Comparison of ENCODE assay signal across 11 cellular contexts in the genomic region with DNA sequence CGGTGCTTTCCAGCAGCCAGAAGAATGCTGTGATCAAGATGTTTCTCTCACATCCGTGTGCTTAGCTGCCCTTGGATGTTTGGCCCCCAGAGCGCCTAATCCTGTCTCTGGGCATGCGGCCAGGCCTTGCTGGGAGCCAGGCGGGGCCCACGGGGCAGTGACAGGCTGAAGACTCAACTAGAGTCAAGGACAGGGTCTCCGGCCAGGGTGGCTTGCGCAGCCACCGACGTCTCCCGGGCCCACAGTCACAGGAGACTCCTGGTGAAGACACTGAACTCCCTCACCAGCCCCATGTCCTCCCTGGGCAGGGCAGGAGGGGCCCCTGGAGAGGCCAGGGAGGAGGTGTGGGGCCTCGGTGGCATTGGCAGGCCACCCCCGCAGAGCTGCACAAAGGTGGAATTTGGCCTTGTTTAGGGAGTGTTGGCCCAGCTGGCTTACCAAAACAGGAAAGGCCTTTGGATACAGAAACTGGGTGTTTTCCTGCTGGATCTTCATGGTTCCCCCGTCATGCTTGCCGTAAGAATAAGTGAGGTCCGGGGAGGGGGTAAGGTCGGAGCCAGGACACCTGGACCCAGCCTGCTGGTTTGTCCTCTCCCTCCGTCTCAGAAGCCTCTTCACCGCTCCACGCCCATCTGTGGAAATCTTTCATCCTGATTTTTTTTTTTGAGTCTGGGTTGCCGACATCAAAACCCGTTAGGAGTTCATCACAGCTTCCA. TPM values are rescaled to one million over a fixed set of nuclear protein-coding genes. Genes with fewer than 3 reads are reported as not detected.
DNase-seq lines count a peak whose midpoint lies in the region; ATAC-seq and TF ChIP-seq lines count a peak whose summit lies in the region.
"Had no signal": no experiment of that assay in that cellular context is flagged by ENCODE, and none has a peak within 500 bp of the region (broad histone marks: within the 10 kb centered on the region; RNA-seq: fewer than 3 reads in every experiment).

No MANE protein-coding gene starts in this region.

- H3K4me3 ChIP-seq in uterus (no peak overlapping the region), Caco-2 (ENCODE audit: low read depth, low read length) (no peak overlapping the region)
- H3K4me3 ChIP-seq: skin epidermis had no signal

- no TSS peak for BruUV-seq in Caco-2 (replicated peaks; lab: Mats Ljungman, UMichigan)

- intact Hi-C loops in Right ventricle myocardium inferior (cut with DNase I): no loop called here
- intact Hi-C loops in uterus (cut with DNase I; ENCODE audit: low total_unique reads): no loop called here
- intact Hi-C loops in Caco-2 (cut with micrococcal nuclease; ENCODE audit: unreplicated experiment): no loop called here

- ATAC-seq in Right ventricle myocardium inferior: peak; percentile 78

- H3K36me3 ChIP-seq in uterus: no peaks in the 10 kb centered on the region
- no peaks in the 10 kb centered on the region for H3K36me3 ChIP-seq in Caco-2 (ENCODE audit: control insufficient read depth, insufficient read depth, low read length)

- H3K9me3 Mint-ChIP-seq in nephron progenitor cell (no peaks in the 10 kb centered on the region), Caco-2 (ENCODE audit: unreplicated experiment) (no peaks in the 10 kb centered on the region)

- DNase-seq in amniotic epithelial cell (ENCODE audit: low read depth) (peak; percentile 70), Right ventricle myocardium inferior (ENCODE audit: missing footprints) (peak; percentile 87), nephron progenitor cell (no peak), uterus (no peak), islet precursor cell (no peak), NCI-H1930 (lab: John Stamatoyannopoulos, UW) (no peak), Caco-2 (no peak)
- DNase-seq: activated CD4-positive, CD25-positive, alpha-beta regulatory T cell treated with anti-CD3 and anti-CD28 coated beads, Interleukin-2, amount 50 U/mL, for 72 hours; DMS79; mesenchymal stem cell had no signal

- H3K27me3 Mint-ChIP-seq in nephron progenitor cell (ENCODE audit: low read depth, poor library complexity) (peaks cover 5% of the 10 kb centered on the region), Caco-2 (ENCODE audit: insufficient read depth, unreplicated experiment) (no peaks in the 10 kb centered on the region)

- no peak for TF ChIP-seq POLR2A in uterus (IDR thresholded peaks at IDR 0.05)

- H3K36me3 Mint-ChIP-seq in nephron progenitor cell (ENCODE audit: low read depth) (peaks cover 51% of the 10 kb centered on the region), Caco-2 (ENCODE audit: insufficient read depth, unreplicated experiment) (peaks cover 52% of the 10 kb centered on the region)

- CTCF ChIA-PET in Caco-2 (lab: Charles Lee): interaction anchor here (1.5 kb wide), 1 partner anchor 129 kb away, joined by 3 read pairs; no protein-coding TSS in a partner anchor

- H3K4me1 Mint-ChIP-seq in nephron progenitor cell (peaks cover 22% of the 10 kb centered on the region), Caco-2 (ENCODE audit: low read depth, unreplicated experiment) (no peaks in the 10 kb centered on the region)

- H3K27me3 ChIP-seq in uterus (no peaks in the 10 kb centered on the region), Caco-2 (replicated peaks; ENCODE audit: control insufficient read depth, insufficient read depth, low read length) (no peaks in the 10 kb centered on the region)

- TF ChIP-seq CTCF in nephron progenitor cell (IDR thresholded peaks at IDR 0.05) (no peak), uterus (IDR thresholded peaks at IDR 0.05) (no peak), Caco-2 (IDR thresholded peaks at IDR 0.05; ENCODE audit: insufficient read depth in 1 of 2, low read depth in 1 of 2, low read length in 1 of 2, severe bottlenecking in 1 of 2, unreplicated experiment in 1 of 2) (no peak)

- H3K27ac Mint-ChIP-seq in nephron progenitor cell (peak overlapping the region; percentile 60), Caco-2 (ENCODE audit: unreplicated experiment) (no peak overlapping the region)

- H3K9me3 ChIP-seq in uterus (no peaks in the 10 kb centered on the region), Caco-2 (no peaks in the 10 kb centered on the region)

- H3K4me3 Mint-ChIP-seq in nephron progenitor cell (no peak overlapping the region), Caco-2 (ENCODE audit: unreplicated experiment) (no peak overlapping the region)

- peak overlapping the region; percentile 12 to 23 for H3K27ac ChIP-seq in uterus

- H3K4me1 ChIP-seq in uterus (no peaks in the 10 kb centered on the region), Caco-2 (no peaks in the 10 kb centered on the region)

- POLR2A ChIA-PET in Caco-2 (lab: Charles Lee): no interaction called here

RNA-seq across cellular contexts. Expression of a gene that starts 10.0 kb away (rescaled TPM):
- total RNA-seq in Right ventricle myocardium inferior (443 TPM), uterus (10 to 100 TPM; 39.2 to 65.5 (median 42.1) TPM), Caco-2 (2022) (111 and 114 TPM in 2 replicates)

RNA-seq across cellular contexts. Expression of a gene that starts 27.6 kb away (rescaled TPM):
- total RNA-seq in Right ventricle myocardium inferior (85.8 TPM), uterus (10 to 100 TPM in 2 of 4 donors, 1 to 10 TPM in 2; 3.3 to 14.4 (median 8.4) TPM), Caco-2 (2022) (67.3 and 75.7 TPM in 2 replicates)

RNA-seq across cellular contexts. Expression of a gene that starts 33.7 kb away (rescaled TPM):
- total RNA-seq in Right ventricle myocardium inferior (88.4 TPM), uterus (100 to 1,000 TPM in 1 of 4 donors, 10 to 100 TPM in 1, 1 to 10 TPM in 2; 1.2 to 102 (median 23.8) TPM), Caco-2 (2022) (165 and 180 TPM in 2 replicates)

Comparison
In these comparisons a context has a peak if more than half of its experiments do, and no peak if none do; other contexts are left out.
1. DNase-seq: peak in amniotic epithelial cell (single experiment) and Right ventricle myocardium inferior (single experiment); none in nephron progenitor cell (single experiment), uterus (0 of 2), islet precursor cell (single experiment), NCI-H1930 (0 of 2) and Caco-2 (0 of 2).